In genomic region chr2:182541268-182541667, GRCh38 we compare ENCODE assay signal across 16 cellular contexts.
DNase-seq lines count a peak whose midpoint lies in the region; ATAC-seq and TF ChIP-seq lines count a peak whose summit lies in the region.
"Had no signal": no experiment of that assay in that cellular context is flagged by ENCODE, and none has a peak within 500 bp of the region (broad histone marks: within the 10 kb centered on the region; RNA-seq: fewer than 3 reads in every experiment).

No MANE protein-coding gene starts in this region.

- peak; percentile 62 to 67 for DNase-seq in AML-193 (lab: John Stamatoyannopoulos, UW)
- DNase-seq in colonic mucosa: no peak
- no peak for DNase-seq in DMS 273 treated with DMSO at 0.1 percent for 48 hours (lab: John Stamatoyannopoulos, UW)
- no peak for DNase-seq in right cardiac atrium
- DNase-seq in HPDE6-E6E7 (ENCODE audit: extremely low spot score): no peak
- DNase-seq: activated effector memory CD4-positive, alpha-beta T cell treated with Interleukin-2 at 50 U/mL for 16 hours; caudate nucleus; DMS153; hippocampal formation; NCI-H1417 treated with DMSO at 0.1 percent for 48 hours; NCI-H774; stimulated activated CD4-positive, alpha-beta T cell treated with anti-CD3 and anti-CD28 coated beads, Interleukin-2, amount 100 ng/mL, for 48 hours had no signal

- H3K4me3 ChIP-seq in colonic mucosa: no peak overlapping the region
- no peak overlapping the region for H3K4me3 ChIP-seq in right cardiac atrium (ENCODE audit: low read length)

- H3K9ac ChIP-seq in colonic mucosa (ENCODE audit: low read depth in 2 of 2, low read length in 2 of 2): no peak overlapping the region
- H3K9ac ChIP-seq: parathyroid adenoma had no signal

- H3K4me1 ChIP-seq in colonic mucosa (no peaks in the 10 kb centered on the region), right cardiac atrium (ENCODE audit: control insufficient read depth, insufficient read depth, low read length) (peaks cover 1% of the 10 kb centered on the region)
- H3K4me1 ChIP-seq: parathyroid adenoma had no signal

- intact Hi-C loops in colonic mucosa (cut with DNase I) (no loop called here), right cardiac atrium (cut with DNase I) (no loop called here)

- H3K27ac ChIP-seq in colonic mucosa (no peak overlapping the region), right cardiac atrium (ENCODE audit: low read length) (no peak overlapping the region)
- H3K27ac ChIP-seq: parathyroid adenoma had no signal

- no peaks in the 10 kb centered on the region for H3K27me3 ChIP-seq in colonic mucosa
- H3K27me3 ChIP-seq in right cardiac atrium (ENCODE audit: control insufficient read depth, insufficient read depth): no peaks in the 10 kb centered on the region

- no peaks in the 10 kb centered on the region for H3K9me3 ChIP-seq in colonic mucosa
- H3K9me3 ChIP-seq in right cardiac atrium (ENCODE audit: control insufficient read depth, low read length): no peaks in the 10 kb centered on the region

- no peaks in the 10 kb centered on the region for H3K36me3 ChIP-seq in colonic mucosa

- TF ChIP-seq CTCF in colonic mucosa (IDR thresholded peaks at IDR 0.05): no peak

- ATAC-seq in GM19324 (IDR thresholded peaks at IDR 0.05; ENCODE audit: low FRiP score, unreplicated experiment) (peak; percentile 65), HG02588 (IDR thresholded peaks at IDR 0.05; ENCODE audit: unreplicated experiment) (peak; percentile 65), HG03432 (IDR thresholded peaks at IDR 0.05; ENCODE audit: unreplicated experiment) (peak; percentile 65), right cardiac atrium (no peak)

Comparison
In these comparisons a context has a peak if more than half of its experiments do, and no peak if none do; other contexts are left out.
1. DNase-seq: peak in AML-193 (2 of 2); none in colonic mucosa (single experiment), DMS 273 treated with DMSO at 0.1 percent for 48 hours (single experiment), right cardiac atrium (0 of 3) and HPDE6-E6E7 (single experiment).
2. ATAC-seq: peak in GM19324 (single experiment), HG02588 (single experiment) and HG03432 (single experiment); none in right cardiac atrium (0 of 2).